In the genomic region with DNA sequence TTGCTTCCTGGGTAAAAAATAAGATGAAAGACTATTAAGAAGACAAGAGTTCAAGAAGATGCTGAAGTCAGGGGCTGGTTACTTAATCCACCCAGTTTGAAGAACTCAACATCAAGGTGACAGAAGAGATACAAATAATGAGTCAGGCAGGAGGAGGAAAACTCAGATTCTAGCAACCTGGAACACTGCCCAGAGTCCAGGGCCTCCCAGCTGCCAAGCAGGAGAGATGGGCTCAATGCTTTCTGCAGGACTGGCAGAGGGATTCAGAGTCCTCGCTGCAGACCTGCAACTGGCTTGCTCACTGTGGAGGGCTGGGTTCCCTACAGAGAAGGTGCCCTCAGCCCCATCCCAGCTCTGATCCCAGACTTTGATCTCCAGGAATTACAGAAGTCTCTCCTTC, we compare ENCODE assay signal across 11 cellular contexts. TPM values are rescaled to one million over a fixed set of nuclear protein-coding genes. Genes with fewer than 3 reads are reported as not detected.
A peak's percentile ranks its signal among the peaks of the same experiment; 100 is the strongest.
DNase-seq lines count a peak whose midpoint lies in the region; ATAC-seq and TF ChIP-seq lines count a peak whose summit lies in the region.
"Had no signal": no experiment of that assay in that cellular context is flagged by ENCODE, and none has a peak within 500 bp of the region (broad histone marks: within the 10 kb centered on the region; RNA-seq: fewer than 3 reads in every experiment).

No MANE protein-coding gene starts in this region.

- H3K27me3 ChIP-seq in breast epithelium (no peaks in the 10 kb centered on the region), right cardiac atrium (ENCODE audit: control insufficient read depth, insufficient read depth) (no peaks in the 10 kb centered on the region), stomach smooth muscle (ENCODE audit: control insufficient read depth in 1 of 2, insufficient read depth in 2 of 2, low read length in 2 of 2) (no peaks in the 10 kb centered on the region)
- H3K27me3 ChIP-seq: tibial nerve had no signal

- WGBS in right cardiac atrium = 60% methylated on average over 1 of the region's 1 CpG

- TF ChIP-seq POLR2A in breast epithelium (IDR thresholded peaks at IDR 0.05) = no peak

- H3K4me3 ChIP-seq in breast epithelium = no peak overlapping the region
- H3K4me3 ChIP-seq in right cardiac atrium (ENCODE audit: low read length) = no peak overlapping the region
- no peak overlapping the region for H3K4me3 ChIP-seq in stomach smooth muscle (ENCODE audit: low read length in 2 of 2)
- H3K4me3 ChIP-seq: tibial nerve had no signal

- no peak overlapping the region for H3K27ac Mint-ChIP-seq in progenitor cell of endocrine pancreas
- H3K27ac Mint-ChIP-seq: activated CD8-positive, alpha-beta T cell treated with anti-CD3 and anti-CD28 coated beads for 36 hours had no signal

- no peak overlapping the region for H3K4me3 Mint-ChIP-seq in progenitor cell of endocrine pancreas (ENCODE audit: low read depth)
- H3K4me3 Mint-ChIP-seq: activated CD8-positive, alpha-beta T cell treated with anti-CD3 and anti-CD28 coated beads for 36 hours had no signal

- DNase-seq in M059J (ENCODE audit: low read depth) (peak; percentile 81), breast epithelium (ENCODE audit: low spot score in 2 of 2) (no peak), right cardiac atrium (peak in 1 of 3 donors; percentile 66), T-helper 2 cell (no peak), progenitor cell of endocrine pancreas (ENCODE audit: low spot score, unreplicated experiment) (no peak)
- DNase-seq: activated CD8-positive, alpha-beta T cell treated with anti-CD3 and anti-CD28 coated beads for 36 hours; NCI-H1092 treated with DMSO at 0.1 percent for 48 hours had no signal

- H3K9me3 ChIP-seq in breast epithelium (no peaks in the 10 kb centered on the region), right cardiac atrium (ENCODE audit: control insufficient read depth, low read length) (no peaks in the 10 kb centered on the region), stomach smooth muscle (ENCODE audit: control insufficient read depth in 2 of 2, low read length in 2 of 2) (no peaks in the 10 kb centered on the region)
- H3K9me3 ChIP-seq: tibial nerve had no signal

- peaks cover 1% of the 10 kb centered on the region for H3K36me3 Mint-ChIP-seq in progenitor cell of endocrine pancreas (ENCODE audit: insufficient read depth)

- no peaks in the 10 kb centered on the region for H3K9me3 Mint-ChIP-seq in progenitor cell of endocrine pancreas (ENCODE audit: low read depth)
- H3K9me3 Mint-ChIP-seq: activated CD8-positive, alpha-beta T cell treated with anti-CD3 and anti-CD28 coated beads for 36 hours had no signal

- no peaks in the 10 kb centered on the region for H3K27me3 Mint-ChIP-seq in progenitor cell of endocrine pancreas

- no peaks in the 10 kb centered on the region for H3K36me3 ChIP-seq in breast epithelium
- H3K36me3 ChIP-seq in stomach smooth muscle (ENCODE audit: control insufficient read depth in 2 of 2, insufficient read depth in 2 of 2, low read length in 2 of 2) = no peaks in the 10 kb centered on the region

- H3K4me1 ChIP-seq in breast epithelium (peaks cover 6 to 10% of the 10 kb centered on the region in 2 donors), right cardiac atrium (ENCODE audit: control insufficient read depth, insufficient read depth, low read length) (peaks cover 10% of the 10 kb centered on the region), stomach smooth muscle (ENCODE audit: control insufficient read depth, insufficient read depth, low read length) (peaks cover 31% of the 10 kb centered on the region)

- intact Hi-C loops in breast epithelium (cut with DNase I; ENCODE audit: low total_unique reads) = no loop called here
- intact Hi-C loops in right cardiac atrium (cut with DNase I) = no loop called here

- TF ChIP-seq CTCF in breast epithelium (IDR thresholded peaks at IDR 0.05) = no peak
- no peak for TF ChIP-seq CTCF in progenitor cell of endocrine pancreas (IDR thresholded peaks at IDR 0.05; ENCODE audit: unreplicated experiment)

- peak; percentile 24 to 31 for ATAC-seq in right cardiac atrium
- ATAC-seq in GM19328 (IDR thresholded peaks at IDR 0.05; ENCODE audit: unreplicated experiment) = no peak
- ATAC-seq: activated CD8-positive, alpha-beta T cell treated with anti-CD3 and anti-CD28 coated beads for 36 hours had no signal

- no peak overlapping the region for H3K9ac ChIP-seq in stomach smooth muscle (ENCODE audit: low read length in 2 of 2)

- H3K4me1 Mint-ChIP-seq in progenitor cell of endocrine pancreas (ENCODE audit: low read depth) = no peaks in the 10 kb centered on the region

- H3K27ac ChIP-seq in breast epithelium (peak overlapping the region; percentile 81 to 86), right cardiac atrium (ENCODE audit: low read length) (no peak overlapping the region), stomach smooth muscle (ENCODE audit: low read length) (peak overlapping the region; percentile 46)
- H3K27ac ChIP-seq: tibial nerve had no signal

RNA-seq across cellular contexts. Expression of gene CEBPE, which starts 28.6 kb away (rescaled TPM):
- not detected in 2 replicates for total RNA-seq in M059J (2014; rRNA removed; shearing (Covaris generic))
- total RNA-seq in breast epithelium = under 1 TPM in 1 of 3 donors, not detected in 2; 0.32 TPM
- total RNA-seq in right cardiac atrium = not detected
- not detected for polyA plus RNA-seq in right cardiac atrium
- not detected in 2 replicates for total RNA-seq in progenitor cell of endocrine pancreas
- total RNA-seq: epithelial cell of proximal tubule, tibial nerve had no signal

RNA-seq across cellular contexts. Expression of gene SLC7A8, which starts 35.8 kb away (rescaled TPM):
- total RNA-seq in M059J (2014; rRNA removed; shearing (Covaris generic)) = 3.0 and 4.0 TPM in 2 replicates
- total RNA-seq in breast epithelium = 10 to 100 TPM; 46.8 to 98.9 (median 61.9) TPM
- 10 to 100 TPM in 2 of 4 donors, 1 to 10 TPM in 2; 6.9 to 11.7 (median 10.1) TPM for total RNA-seq in right cardiac atrium
- 7.8 TPM for polyA plus RNA-seq in right cardiac atrium
- total RNA-seq in progenitor cell of endocrine pancreas = 28.3 and 30.9 TPM in 2 replicates

RNA-seq across cellular contexts. Expression of gene CIROP, which starts 42.9 kb away (rescaled TPM):
- total RNA-seq in M059J (2014; rRNA removed; shearing (Covaris generic)) = not detected in 2 replicates
- not detected for total RNA-seq in breast epithelium
- total RNA-seq in right cardiac atrium = not detected
- not detected for polyA plus RNA-seq in right cardiac atrium
- total RNA-seq in progenitor cell of endocrine pancreas = not detected in 2 replicates
- total RNA-seq: activated CD8-positive, alpha-beta T cell treated with anti-CD3 and anti-CD28 coated beads for 36 hours; epithelial cell of proximal tubule; tibial nerve had no signal

RNA-seq across cellular contexts. Expression of gene C14orf119, which starts 52.4 kb away (rescaled TPM):
- total RNA-seq in M059J (2014; rRNA removed; shearing (Covaris generic)) = 67.5 and 78.5 TPM in 2 replicates
- total RNA-seq in breast epithelium (10 to 100 TPM; 29.6 to 34.4 (median 32.8) TPM), right cardiac atrium (10 to 100 TPM; 30.2 to 43.9 (median 41.2) TPM), progenitor cell of endocrine pancreas (42.2 and 45.8 TPM in 2 replicates)
- 27.3 TPM for polyA plus RNA-seq in right cardiac atrium

RNA-seq across cellular contexts. Expression of gene ACIN1, which starts 52.7 kb away (rescaled TPM):
- 47.1 and 64.0 TPM in 2 replicates for total RNA-seq in M059J (2014; rRNA removed; shearing (Covaris generic))
- total RNA-seq in breast epithelium (100 to 1,000 TPM; 106 to 151 (median 145) TPM), right cardiac atrium (10 to 100 TPM; 78.9 to 87.8 (median 84.8) TPM), progenitor cell of endocrine pancreas (439 and 458 TPM in 2 replicates)
- 67.1 TPM for polyA plus RNA-seq in right cardiac atrium
